9 cellular contexts compared by ENCODE assay signal in the genomic region with DNA sequence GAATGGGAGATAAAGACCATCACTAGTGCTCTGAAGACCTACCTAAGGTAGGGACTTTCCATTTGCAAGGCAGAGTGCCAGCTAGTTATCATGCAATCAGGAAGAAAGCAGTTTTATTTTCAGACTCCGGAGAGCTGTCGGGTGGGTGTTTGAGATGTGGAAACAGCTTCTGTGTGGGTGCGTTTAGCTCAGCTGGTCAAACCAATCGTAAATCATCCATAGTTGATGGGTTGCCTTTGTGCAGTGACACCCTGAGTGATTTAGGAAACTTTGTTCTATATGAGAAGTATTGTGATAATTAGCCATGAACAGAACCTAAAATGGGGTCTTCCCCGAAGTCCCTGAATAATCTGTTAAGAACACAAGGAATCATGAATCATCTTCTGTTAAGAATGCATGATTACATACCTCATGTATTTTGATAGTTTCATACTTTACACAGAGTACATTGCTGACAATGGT.
DNase-seq lines count a peak whose midpoint lies in the region; ATAC-seq and TF ChIP-seq lines count a peak whose summit lies in the region.
"Had no signal": no experiment of that assay in that cellular context is flagged by ENCODE, and none has a peak within 500 bp of the region (broad histone marks: within the 10 kb centered on the region; RNA-seq: fewer than 3 reads in every experiment).

No MANE protein-coding gene starts in this region.

- H3K27me3 ChIP-seq in adipocyte (replicated peaks; ENCODE audit: control insufficient read depth, insufficient read depth, low read length) (no peaks in the 10 kb centered on the region), WERI-Rb-1 (ENCODE audit: insufficient read depth, low read depth, severe bottlenecking) (no peaks in the 10 kb centered on the region)
- no peaks in the 10 kb centered on the region for H3K27me3 ChIP-seq in effector memory CD4-positive, alpha-beta T cell (replicated peaks; ENCODE audit: control insufficient read depth, insufficient read depth, low read length, poor library complexity, severe bottlenecking)

- intact Hi-C loops in Calu3 (cut with micrococcal nuclease; ENCODE audit: unreplicated experiment), result no loop called here

- ATAC-seq in GM19438 (IDR thresholded peaks at IDR 0.05; ENCODE audit: low read depth, unreplicated experiment) (peak; percentile 38), HG03469 (IDR thresholded peaks at IDR 0.05; ENCODE audit: unreplicated experiment) (peak; percentile 45)
- peak; percentile 65 for ATAC-seq in stimulated activated effector memory CD8-positive, alpha-beta T cell treated with anti-CD3 and anti-CD28 coated beads, Interleukin-12 subunit alpha, Interleukin-12 subunit beta, amount 100 ng/mL, for 72 hours

- peaks cover 3% of the 10 kb centered on the region for H3K36me3 ChIP-seq in adipocyte (ENCODE audit: control insufficient read depth, insufficient read depth, low read length, severe bottlenecking)
- H3K36me3 ChIP-seq in WERI-Rb-1, result no peaks in the 10 kb centered on the region
- H3K36me3 ChIP-seq in effector memory CD4-positive, alpha-beta T cell (ENCODE audit: control insufficient read depth, insufficient read depth, low read length), result no peaks in the 10 kb centered on the region
- H3K36me3 ChIP-seq: thoracic aorta had no signal

- H3K4me3 Mint-ChIP-seq in stimulated activated effector memory CD8-positive, alpha-beta T cell treated with anti-CD3 and anti-CD28 coated beads, Interleukin-12 subunit alpha, Interleukin-12 subunit beta, amount 100 ng/mL, for 72 hours, result peak overlapping the region; percentile 47
- no peak overlapping the region for H3K4me3 Mint-ChIP-seq in Calu3 (ENCODE audit: low read depth, unreplicated experiment)

- no peaks in the 10 kb centered on the region for H3K27me3 Mint-ChIP-seq in Calu3 (ENCODE audit: unreplicated experiment)

- peaks cover 43% of the 10 kb centered on the region for H3K36me3 Mint-ChIP-seq in stimulated activated effector memory CD8-positive, alpha-beta T cell treated with anti-CD3 and anti-CD28 coated beads, Interleukin-12 subunit alpha, Interleukin-12 subunit beta, amount 100 ng/mL, for 72 hours
- peaks cover 36% of the 10 kb centered on the region for H3K36me3 Mint-ChIP-seq in Calu3 (ENCODE audit: insufficient read depth, unreplicated experiment)

- H3K9me3 Mint-ChIP-seq in stimulated activated effector memory CD8-positive, alpha-beta T cell treated with anti-CD3 and anti-CD28 coated beads, Interleukin-12 subunit alpha, Interleukin-12 subunit beta, amount 100 ng/mL, for 72 hours, result no peaks in the 10 kb centered on the region
- H3K9me3 Mint-ChIP-seq in Calu3 (ENCODE audit: low read depth, unreplicated experiment), result no peaks in the 10 kb centered on the region

- H3K9me3 ChIP-seq in adipocyte (ENCODE audit: control insufficient read depth, low read length), result no peaks in the 10 kb centered on the region
- no peaks in the 10 kb centered on the region for H3K9me3 ChIP-seq in WERI-Rb-1 (ENCODE audit: severe bottlenecking)
- no peaks in the 10 kb centered on the region for H3K9me3 ChIP-seq in effector memory CD4-positive, alpha-beta T cell (ENCODE audit: control insufficient read depth, low read length)
- H3K9me3 ChIP-seq: thoracic aorta had no signal

- H3K4me1 ChIP-seq in adipocyte (ENCODE audit: control insufficient read depth, insufficient read depth, low read length), result peaks cover 57% of the 10 kb centered on the region
- H3K4me1 ChIP-seq in effector memory CD4-positive, alpha-beta T cell (ENCODE audit: control insufficient read depth, insufficient read depth, low read length, poor library complexity, severe bottlenecking), result no peaks in the 10 kb centered on the region

- H3K27ac Mint-ChIP-seq in stimulated activated effector memory CD8-positive, alpha-beta T cell treated with anti-CD3 and anti-CD28 coated beads, Interleukin-12 subunit alpha, Interleukin-12 subunit beta, amount 100 ng/mL, for 72 hours, result peak overlapping the region; percentile 96
- H3K27ac Mint-ChIP-seq in Calu3 (ENCODE audit: unreplicated experiment), result no peak overlapping the region

- TF ChIP-seq CTCF in GM10266 (IDR thresholded peaks at IDR 0.05; ENCODE audit: control insufficient read depth, insufficient read depth, low read depth, missing control alignments), result no peak
- no peak for TF ChIP-seq CTCF in WERI-Rb-1 (IDR thresholded peaks at IDR 0.05; ENCODE audit: low read depth, low read length)
- TF ChIP-seq CTCF in Calu3 (IDR thresholded peaks at IDR 0.05; ENCODE audit: unreplicated experiment), result no peak

- H3K4me1 Mint-ChIP-seq in stimulated activated effector memory CD8-positive, alpha-beta T cell treated with anti-CD3 and anti-CD28 coated beads, Interleukin-12 subunit alpha, Interleukin-12 subunit beta, amount 100 ng/mL, for 72 hours, result peaks cover 76% of the 10 kb centered on the region
- peaks cover 13% of the 10 kb centered on the region for H3K4me1 Mint-ChIP-seq in Calu3 (ENCODE audit: low read depth, unreplicated experiment)

- no peak overlapping the region for H3K9ac ChIP-seq in adipocyte (ENCODE audit: low read length)

- no TSS peak for BruUV-seq in Calu3 (replicated peaks; lab: Mats Ljungman, UMichigan)

- H3K4me3 ChIP-seq in adipocyte (ENCODE audit: low read length), result peak overlapping the region; percentile 9
- H3K4me3 ChIP-seq in WERI-Rb-1 (ENCODE audit: low read depth, low read length), result no peak overlapping the region
- H3K4me3 ChIP-seq in effector memory CD4-positive, alpha-beta T cell (ENCODE audit: insufficient read depth, low read depth, low read length, poor library complexity, severe bottlenecking), result no peak overlapping the region
- H3K4me3 ChIP-seq: thoracic aorta had no signal

- CTCF ChIA-PET in Calu3 (lab: Charles Lee), result no interaction called here

- no peak overlapping the region for H3K27ac ChIP-seq in WERI-Rb-1
- no peak overlapping the region for H3K27ac ChIP-seq in effector memory CD4-positive, alpha-beta T cell (ENCODE audit: insufficient read depth, low read length, poor library complexity, severe bottlenecking)
- H3K27ac ChIP-seq: thoracic aorta had no signal

- peak; percentile 30 for DNase-seq in GM10266 (ENCODE audit: extremely low spot score)
- no peak for DNase-seq in adipocyte (ENCODE audit: low read depth)
- DNase-seq in stimulated activated effector memory CD8-positive, alpha-beta T cell treated with anti-CD3 and anti-CD28 coated beads, Interleukin-12 subunit alpha, Interleukin-12 subunit beta, amount 100 ng/mL, for 72 hours (ENCODE audit: low spot score in 2 of 2), result peak in 1 of 2 donors; percentile 74
- no peak for DNase-seq in WERI-Rb-1
- no peak for DNase-seq in effector memory CD4-positive, alpha-beta T cell
- DNase-seq in Calu3, result no peak
